Comparison of ENCODE assay signal across 32 cellular contexts in genomic region chr20:32809907-32810306, GRCh38. TPM values are rescaled to one million over a fixed set of nuclear protein-coding genes. Genes with fewer than 3 reads are reported as not detected.
"Had no signal": no experiment of that assay in that cellular context is flagged by ENCODE, and none has a peak within 500 bp of the region (broad histone marks: within the 10 kb centered on the region; RNA-seq: fewer than 3 reads in every experiment).

No MANE protein-coding gene starts in this region.

- H3K4me3 ChIP-seq: ascending aorta, cardiac muscle cell had no signal

- H3K9me3 ChIP-seq: ascending aorta had no signal

- H3K27ac ChIP-seq: ascending aorta, cardiac muscle cell, VCaP had no signal

- H3K36me3 ChIP-seq: ascending aorta, cardiac muscle cell had no signal

- ATAC-seq: activated CD4-positive, alpha-beta T cell treated with anti-CD3 and anti-CD28 coated beads for 36 hours; activated CD4-positive, CD25-positive, alpha-beta regulatory T cell treated with anti-CD3 and anti-CD28 coated beads, Interleukin-2, amount 50 U/mL, for 24 hours; activated CD8-positive, alpha-beta memory T cell treated with anti-CD3 and anti-CD28 coated beads, Interleukin-2, amount 10 ng/mL, durations not matched to agents 7 days and 5 days; activated CD8-positive, alpha-beta T cell treated with anti-CD3 and anti-CD28 coated beads, Interleukin-2, amount 10 ng/mL, durations not matched to agents 7 days and 5 days; activated naive CD8-positive, alpha-beta T cell treated with anti-CD3 and anti-CD28 coated beads, Interleukin-2, amount 50 U/mL, for 24 hours had no signal

- H3K4me1 ChIP-seq: ascending aorta had no signal

- DNase-seq: activated CD4-positive, alpha-beta memory T cell treated with anti-CD3 and anti-CD28 coated beads, Interleukin-2, amount 10 ng/mL, durations not matched to agents 7 days and 5 days; activated CD4-positive, alpha-beta T cell treated with anti-CD3 and anti-CD28 coated beads for 1 hour; activated CD4-positive, alpha-beta T cell treated with anti-CD3 and anti-CD28 coated beads for 36 hours; activated CD4-positive, alpha-beta T cell treated with anti-CD3 and anti-CD28 coated beads for 48 hours; activated CD4-positive, alpha-beta T cell treated with anti-CD3 and anti-CD28 coated beads, Interleukin-2, amount 10 ng/mL, durations not matched to agents 7 days and 5 days; activated CD4-positive, alpha-beta T cell treated with anti-CD3 and anti-CD28 coated beads, Interleukin-2, amount 50 U/mL, for 48 hours; activated CD4-positive, CD25-positive, alpha-beta regulatory T cell; activated CD8-positive, alpha-beta memory T cell treated with anti-CD3 and anti-CD28 coated beads for 24 hours; activated CD8-positive, alpha-beta memory T cell treated with anti-CD3 and anti-CD28 coated beads, Interleukin-2, amount 10 ng/mL, durations not matched to agents 7 days and 5 days; activated CD8-positive, alpha-beta memory T cell treated with anti-CD3 and anti-CD28 coated beads, Interleukin-2, amount 50 U/mL, for 48 hours; activated CD8-positive, alpha-beta T cell treated with anti-CD3 and anti-CD28 coated beads, Interleukin-2, amount 10 ng/mL, durations not matched to agents 7 days and 5 days; activated effector memory CD4-positive, alpha-beta T cell treated with Interleukin-2 at 50 U/mL for 16 hours; activated gamma-delta T cell; activated naive CD4-positive, alpha-beta T cell treated with anti-CD3 and anti-CD28 coated beads, Interleukin-2, amount 10 ng/mL, durations not matched to agents 7 days and 5 days; activated naive CD4-positive, alpha-beta T cell treated with Interleukin-2 at 50 U/mL for 16 hours; activated naive CD8-positive, alpha-beta T cell treated with anti-CD3 and anti-CD28 coated beads, Interleukin-2, amount 10 ng/mL, durations not matched to agents 7 days and 5 days; activated naive CD8-positive, alpha-beta T cell treated with anti-CD3 and anti-CD28 coated beads, Interleukin-2, amount 50 U/mL, for 24 hours; activated T-cell treated with anti-CD3 and anti-CD28 coated beads, Interleukin-2, amount 50 U/mL, for 24 hours; activated T-cell treated with anti-CD3 and anti-CD28 coated beads, Interleukin-2, amount 50 U/mL, for 48 hours; amygdala; anterior cingulate cortex; caudate nucleus; T-helper 1 cell; T-helper 2 cell; T-helper 9 cell had no signal

- H3K27me3 ChIP-seq: ascending aorta, cardiac muscle cell had no signal

- FAIRE-seq: bronchial epithelial cell, TTC549 had no signal

RNA-seq across cellular contexts. Expression of gene EFCAB8, which starts 48.8 kb away (rescaled TPM):
- total RNA-seq: ascending aorta, cardiac muscle cell, cerebellum had no signal
